9 cellular contexts compared by ENCODE assay signal in genomic region chr9:113592806-113593575, GRCh38.
DNase-seq lines count a peak whose midpoint lies in the region; ATAC-seq and TF ChIP-seq lines count a peak whose summit lies in the region.
"Had no signal": no experiment of that assay in that cellular context is flagged by ENCODE, and none has a peak within 500 bp of the region (broad histone marks: within the 10 kb centered on the region; RNA-seq: fewer than 3 reads in every experiment).

No MANE protein-coding gene starts in this region.

- ATAC-seq in HG02840 (IDR thresholded peaks at IDR 0.05; ENCODE audit: low FRiP score, unreplicated experiment), result peak; percentile 9
- ATAC-seq in stimulated activated memory B cell treated with anti-CD40 and anti-IgM and Interleukin-4, amounts not matched to agents 10 μg/mL and 1 μg/mL and 100 μg/mL, for 72 hours, result no peak

- H3K4me3 Mint-ChIP-seq in activated CD4-positive, alpha-beta memory T cell treated with anti-CD3 and anti-CD28 coated beads for 36 hours, result no peak overlapping the region
- H3K4me3 Mint-ChIP-seq in stimulated activated memory B cell treated with anti-CD40 and anti-IgM and Interleukin-4, amounts not matched to agents 10 μg/mL and 1 μg/mL and 100 μg/mL, for 72 hours, result no peak overlapping the region

- WGBS in hepatocyte (ENCODE audit: low lambda C conversion rate, missing lambda C conversion rate), result 87% methylated on average over 8 of the region's 8 CpGs

- H2AFZ ChIP-seq in hepatocyte, result no peak overlapping the region

- peaks cover 27% of the 10 kb centered on the region for H3K79me2 ChIP-seq in hepatocyte

- POLR2A ChIA-PET in activated CD4-positive, alpha-beta memory T cell treated with anti-CD3 and anti-CD28 coated beads for 36 hours (lab: Charles Lee), result interaction anchor here (0.8 to 3.3 kb wide), 3 partner anchors 29 to 64 kb away, joined by 3 to 20 read pairs (median 6); no protein-coding TSS in a partner anchor

- peak overlapping the region; percentile 82 for H3K27ac Mint-ChIP-seq in activated CD4-positive, alpha-beta memory T cell treated with anti-CD3 and anti-CD28 coated beads for 36 hours
- peak overlapping the region; percentile 77 for H3K27ac Mint-ChIP-seq in stimulated activated memory B cell treated with anti-CD40 and anti-IgM and Interleukin-4, amounts not matched to agents 10 μg/mL and 1 μg/mL and 100 μg/mL, for 72 hours

- no peaks in the 10 kb centered on the region for H3K9me3 ChIP-seq in hepatocyte (ENCODE audit: low read depth)

- H4K20me1 ChIP-seq in hepatocyte (ENCODE audit: insufficient read depth, poor library complexity, severe bottlenecking), result no peaks in the 10 kb centered on the region

- peak overlapping the region; percentile 65 for H3K4me2 ChIP-seq in hepatocyte

- peaks cover 34% of the 10 kb centered on the region for H3K4me1 Mint-ChIP-seq in activated CD4-positive, alpha-beta memory T cell treated with anti-CD3 and anti-CD28 coated beads for 36 hours (ENCODE audit: low read depth)
- H3K4me1 Mint-ChIP-seq in stimulated activated memory B cell treated with anti-CD40 and anti-IgM and Interleukin-4, amounts not matched to agents 10 μg/mL and 1 μg/mL and 100 μg/mL, for 72 hours, result peaks cover 63% of the 10 kb centered on the region

- H3K27me3 ChIP-seq in hepatocyte, result no peaks in the 10 kb centered on the region

- DNase-seq in activated CD4-positive, alpha-beta memory T cell treated with anti-CD3 and anti-CD28 coated beads for 36 hours, result no peak
- DNase-seq in hepatocyte (ENCODE audit: low spot score), result no peak
- no peak for DNase-seq in NCI-H226
- DNase-seq in erythroblast (lab: John Stamatoyannopoulos, UW), result no peak
- DNase-seq in stimulated activated CD8-positive, alpha-beta memory T cell treated with anti-CD3 and anti-CD28 coated beads, Interleukin-4, amount 100 ng/mL, for 48 hours, result no peak
- DNase-seq: activated CD8-positive, alpha-beta memory T cell treated with anti-CD3 and anti-CD28 coated beads for 24 hours; NCI-H446 treated with DMSO at 0.1 percent for 48 hours had no signal

- CTCF ChIA-PET in activated CD4-positive, alpha-beta memory T cell treated with anti-CD3 and anti-CD28 coated beads for 36 hours (lab: Charles Lee), result interaction anchor here (0.6 to 18.9 kb wide), 14 partner anchors 9 to 437 kb away, joined by 3 to 580 read pairs (median 4); partner anchors contain the start of genes C9orf43, CDC26, POLE3 and PRPF4

- peak overlapping the region; percentile 51 for H3K27ac ChIP-seq in hepatocyte

- intact Hi-C loops in activated CD4-positive, alpha-beta memory T cell treated with anti-CD3 and anti-CD28 coated beads for 36 hours (cut with micrococcal nuclease), result loop anchor here (1.0 kb wide), 1 partner anchor 30 kb away; no protein-coding TSS in a partner anchor

- H3K36me3 Mint-ChIP-seq in activated CD4-positive, alpha-beta memory T cell treated with anti-CD3 and anti-CD28 coated beads for 36 hours, result peaks cover 31% of the 10 kb centered on the region
- H3K36me3 Mint-ChIP-seq in stimulated activated memory B cell treated with anti-CD40 and anti-IgM and Interleukin-4, amounts not matched to agents 10 μg/mL and 1 μg/mL and 100 μg/mL, for 72 hours, result peaks cover 47% of the 10 kb centered on the region

- H3K4me3 ChIP-seq in hepatocyte, result no peak overlapping the region

- no peaks in the 10 kb centered on the region for H3K9me3 Mint-ChIP-seq in activated CD4-positive, alpha-beta memory T cell treated with anti-CD3 and anti-CD28 coated beads for 36 hours
- H3K9me3 Mint-ChIP-seq in stimulated activated memory B cell treated with anti-CD40 and anti-IgM and Interleukin-4, amounts not matched to agents 10 μg/mL and 1 μg/mL and 100 μg/mL, for 72 hours, result no peaks in the 10 kb centered on the region

- no peaks in the 10 kb centered on the region for H3K9me2 ChIP-seq in hepatocyte (replicated peaks; ENCODE audit: insufficient read depth)

- no peak for TF ChIP-seq POLR2A in erythroblast (IDR thresholded peaks at IDR 0.05; ENCODE audit: low read length)

- no peaks in the 10 kb centered on the region for H3K27me3 Mint-ChIP-seq in activated CD4-positive, alpha-beta memory T cell treated with anti-CD3 and anti-CD28 coated beads for 36 hours
- no peaks in the 10 kb centered on the region for H3K27me3 Mint-ChIP-seq in stimulated activated memory B cell treated with anti-CD40 and anti-IgM and Interleukin-4, amounts not matched to agents 10 μg/mL and 1 μg/mL and 100 μg/mL, for 72 hours

- H3K4me1 ChIP-seq in hepatocyte (ENCODE audit: insufficient read depth), result peaks cover 4% of the 10 kb centered on the region

- no peaks in the 10 kb centered on the region for H3K36me3 ChIP-seq in hepatocyte (replicated peaks; ENCODE audit: insufficient read depth, low read depth)

- no peak for TF ChIP-seq CTCF in hepatocyte (IDR thresholded peaks at IDR 0.05; ENCODE audit: poor library complexity)
